In genomic region chr21:31693222-31693621, GRCh38 we compare ENCODE assay signal across 27 cellular contexts.
"Had no signal": no experiment of that assay in that cellular context is flagged by ENCODE, and none has a peak within 500 bp of the region (broad histone marks: within the 10 kb centered on the region; RNA-seq: fewer than 3 reads in every experiment).

No MANE protein-coding gene starts in this region.

- FAIRE-seq: colon, endometrium, endothelial cell of umbilical vein had no signal

- H3K4me3 ChIP-seq: colonic mucosa, coronary artery, dorsolateral prefrontal cortex, esophagus muscularis mucosa, esophagus squamous epithelium, gastrocnemius medialis, gastroesophageal sphincter, heart left ventricle, heart right ventricle had no signal

- H3K27ac ChIP-seq: colonic mucosa, coronary artery, dorsolateral prefrontal cortex, epithelial cell of prostate, esophagus muscularis mucosa, esophagus squamous epithelium, foreskin keratinocyte, gastrocnemius medialis, gastroesophageal sphincter, heart left ventricle, heart right ventricle had no signal

- H3K9me3 ChIP-seq: colonic mucosa, esophagus muscularis mucosa, esophagus squamous epithelium, gastrocnemius medialis, gastroesophageal sphincter, heart left ventricle, heart right ventricle had no signal

- H3K4me1 ChIP-seq: colonic mucosa, esophagus squamous epithelium, foreskin keratinocyte, gastrocnemius medialis, heart left ventricle, heart right ventricle had no signal

- ATAC-seq: effector memory CD8-positive, alpha-beta T cell; esophagus mucosa; foreskin keratinocyte; gastrocnemius medialis; gastroesophageal sphincter; heart left ventricle; heart right ventricle had no signal

- H3K27me3 ChIP-seq: colonic mucosa, dorsolateral prefrontal cortex, esophagus muscularis mucosa, esophagus squamous epithelium, foreskin keratinocyte, gastrocnemius medialis, gastroesophageal sphincter, heart left ventricle, heart right ventricle had no signal

- DNase-seq: colonic mucosa; cortex of kidney; dermis blood vessel endothelial cell; dorsolateral prefrontal cortex; effector CD4-positive, alpha-beta T cell; effector CD8-positive, alpha-beta T cell; effector memory CD4-positive, alpha-beta T cell; effector memory CD8-positive, alpha-beta T cell; endodermal cell; erythroblast; esophagus squamous epithelium; foreskin fibroblast; foreskin keratinocyte; foreskin melanocyte; gastrocnemius medialis; glutamatergic neuron; head of caudate nucleus; heart left ventricle; heart right ventricle had no signal
